Comparison of ENCODE assay signal across 18 cellular contexts in genomic region chr4:76342191-76342590, GRCh38. TPM values are rescaled to one million over a fixed set of nuclear protein-coding genes. Genes with fewer than 3 reads are reported as not detected.
DNase-seq lines count a peak whose midpoint lies in the region; ATAC-seq, FAIRE-seq and TF ChIP-seq lines count a peak whose summit lies in the region.
"Had no signal": no experiment of that assay in that cellular context is flagged by ENCODE, and none has a peak within 500 bp of the region (broad histone marks: within the 10 kb centered on the region; RNA-seq: fewer than 3 reads in every experiment).

No MANE protein-coding gene starts in this region.

- H3K4me1 ChIP-seq in HEK293 (ENCODE audit: control insufficient read depth, insufficient read depth, low read length), result no peaks in the 10 kb centered on the region
- peaks cover 4% of the 10 kb centered on the region for H3K4me1 ChIP-seq in smooth muscle cell (ENCODE audit: low read depth)
- H3K4me1 ChIP-seq: SJCRH30 had no signal

- H3F3A ChIP-seq in smooth muscle cell (ENCODE audit: low read depth), result no peaks in the 10 kb centered on the region

- CTCF ChIA-PET in HEK293 (lab: Yijun Ruan, JAX), result no interaction called here

- no peaks in the 10 kb centered on the region for H4K20me1 ChIP-seq in smooth muscle cell (ENCODE audit: low read depth)

- TF ChIP-seq CTCF in HEK293 (tag by site-specific recombination; IDR thresholded peaks at IDR 0.05) (no peak), smooth muscle cell (IDR thresholded peaks at IDR 0.05; ENCODE audit: borderline replicate concordance, insufficient read depth, poor library complexity, severe bottlenecking) (no peak)

- H3K4me3 ChIP-seq in HEK293 (ENCODE audit: low read depth, low read length) (no peak overlapping the region), smooth muscle cell (no peak overlapping the region)
- H3K4me3 ChIP-seq: SJCRH30 had no signal

- FAIRE-seq in islet of Langerhans (lab: Jason Lieb, UNC), result peak; percentile 27
- FAIRE-seq: D721Med had no signal

- H3K27me3 ChIP-seq in smooth muscle cell (ENCODE audit: low read depth), result no peaks in the 10 kb centered on the region
- H3K27me3 ChIP-seq: BE2C, SJCRH30 had no signal

- H2AFZ ChIP-seq in smooth muscle cell (ENCODE audit: low read depth), result no peak overlapping the region

- 78% methylated on average over 1 of the region's 1 CpG for WGBS in smooth muscle cell (ENCODE audit: low lambda C conversion rate)

- no peaks in the 10 kb centered on the region for H3K36me3 ChIP-seq in HEK293 (ENCODE audit: control insufficient read depth in 2 of 2, insufficient read depth in 1 of 2, low read length in 2 of 2)
- no peaks in the 10 kb centered on the region for H3K36me3 ChIP-seq in smooth muscle cell (ENCODE audit: low read depth)
- H3K36me3 ChIP-seq: BE2C, SJCRH30 had no signal

- ATAC-seq in HG02642 (IDR thresholded peaks at IDR 0.05; ENCODE audit: poor library complexity, unreplicated experiment) (no peak), GM19455 (IDR thresholded peaks at IDR 0.05; ENCODE audit: unreplicated experiment) (no peak)

- H3K4me2 ChIP-seq in smooth muscle cell, result no peak overlapping the region

- no peak overlapping the region for H3K9ac ChIP-seq in smooth muscle cell (ENCODE audit: low read depth)

- H3K27ac ChIP-seq in HEK293 (ENCODE audit: extremely low read depth, low read depth, low read length) (no peak overlapping the region), smooth muscle cell (ENCODE audit: low read depth) (peak overlapping the region; percentile 64)
- H3K27ac ChIP-seq: RWPE1, SJCRH30 had no signal

- no peaks in the 10 kb centered on the region for H3K79me2 ChIP-seq in smooth muscle cell (ENCODE audit: low read depth)

- H3K9me3 ChIP-seq in HEK293 (ENCODE audit: control insufficient read depth, insufficient read depth, low read depth, low read length), result no peaks in the 10 kb centered on the region
- no peaks in the 10 kb centered on the region for H3K9me3 ChIP-seq in smooth muscle cell (replicated peaks; ENCODE audit: low read depth)
- H3K9me3 ChIP-seq: BE2C had no signal

- peak; percentile 0 for DNase-seq in NCI-H345 treated with DMSO at 0.1 percent for 48 hours (lab: John Stamatoyannopoulos, UW; ENCODE audit: unreplicated experiment)
- DNase-seq in smooth muscle cell (lab: John Stamatoyannopoulos, UW; ENCODE audit: unreplicated experiment), result no peak
- DNase-seq in AG20443 (ENCODE audit: low spot score), result no peak
- DNase-seq: BE2C; CD4-positive, alpha-beta memory T cell; EL; IMR-90; NCI-H1417 treated with DMSO at 0.1 percent for 48 hours; NCI-H524; NK-92 treated with Interleukin-12 subunit alpha and Interleukin-12 subunit beta, amount 100 ng/mL, for 24 hours; OCI-M1; SJCRH30 had no signal

- POLR2A ChIA-PET in HEK293 (lab: Yijun Ruan, JAX), result no interaction called here

TF ChIP-seq in HEK293, 187 proteins besides CTCF, POLR2A, EP300 and RAD21:
- 0 out of 2 replicates have a peak, but pooled peaks have one; percentile 27 for TF ChIP-seq PRDM6 (tag by site-specific recombination; IDR thresholded peaks at IDR 0.05)
- no peak for TF ChIP-seq ZNF23 (tag by site-specific recombination; IDR thresholded peaks at IDR 0.05; ENCODE audit: borderline replicate concordance)
- TF ChIP-seq IKZF3 (tag by site-specific recombination; IDR thresholded peaks at IDR 0.05), result no peak

RNA-seq across cellular contexts. Expression of gene STBD1, which starts 35.7 kb away (rescaled TPM):
- total RNA-seq in smooth muscle cell, result 7.5 and 15.9 TPM in 2 replicates
- polyA plus RNA-seq in smooth muscle cell, result 14.3 and 17.2 TPM in 2 replicates
